ENCODE assay signal across 14 cellular contexts in the genomic region with DNA sequence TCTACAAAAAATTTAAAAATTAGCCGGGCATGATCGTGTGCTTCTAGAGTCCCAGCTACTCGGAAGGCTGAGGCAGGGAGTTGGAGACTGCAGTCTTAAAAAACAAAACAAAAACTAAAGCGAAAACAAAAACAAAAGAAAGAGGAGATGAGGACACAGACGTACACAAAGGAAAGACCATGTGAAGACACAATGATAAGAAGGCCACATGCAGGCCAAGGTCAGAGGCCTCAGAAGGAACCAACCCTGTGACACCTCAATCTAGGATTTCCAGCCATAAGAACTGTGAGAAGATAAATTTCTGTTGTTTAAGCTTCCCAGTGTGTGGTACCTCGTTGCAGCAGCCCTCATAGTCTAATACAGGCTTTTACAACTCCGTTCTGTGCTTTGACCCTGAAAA.
"Had no signal": no experiment of that assay in that cellular context is flagged by ENCODE, and none has a peak within 500 bp of the region (broad histone marks: within the 10 kb centered on the region; RNA-seq: fewer than 3 reads in every experiment).

No MANE protein-coding gene starts in this region.

- H3K27ac ChIP-seq: foreskin keratinocyte, neutrophil, psoas muscle, right lobe of liver, spleen, testis, transverse colon had no signal

- ATAC-seq: left lobe of liver; naive thymus-derived CD8-positive, alpha-beta T cell; right lobe of liver; stimulated activated memory B cell treated with anti-CD40 and anti-IgM and Interleukin-4, amounts not matched to agents 10 μg/mL and 1 μg/mL and 100 μg/mL, for 72 hours; stimulated activated naive CD8-positive, alpha-beta T cell treated with anti-CD3 and anti-CD28 coated beads, Interleukin-15, amount 100 ng/mL, for 72 hours had no signal

- DNase-seq: dermis blood vessel endothelial cell; heart left ventricle; naive thymus-derived CD8-positive, alpha-beta T cell; right lobe of liver; spleen; stimulated activated naive CD8-positive, alpha-beta T cell treated with anti-CD3 and anti-CD28 coated beads, Interleukin-15, amount 100 ng/mL, for 72 hours had no signal

- H3K27me3 ChIP-seq: foreskin keratinocyte, neutrophil, right lobe of liver, spleen, testis, transverse colon had no signal

- H3K4me1 ChIP-seq: foreskin keratinocyte, heart left ventricle, psoas muscle, right lobe of liver, transverse colon had no signal

- H3K4me3 ChIP-seq: heart left ventricle, mucosa of descending colon, psoas muscle, right lobe of liver, spleen, testis, transverse colon had no signal

- H3K9me3 ChIP-seq: mucosa of descending colon, neutrophil, psoas muscle, right lobe of liver, testis, transverse colon had no signal

- H3K36me3 ChIP-seq: heart left ventricle, neutrophil, right lobe of liver, spleen, transverse colon had no signal
